In the genomic region with DNA sequence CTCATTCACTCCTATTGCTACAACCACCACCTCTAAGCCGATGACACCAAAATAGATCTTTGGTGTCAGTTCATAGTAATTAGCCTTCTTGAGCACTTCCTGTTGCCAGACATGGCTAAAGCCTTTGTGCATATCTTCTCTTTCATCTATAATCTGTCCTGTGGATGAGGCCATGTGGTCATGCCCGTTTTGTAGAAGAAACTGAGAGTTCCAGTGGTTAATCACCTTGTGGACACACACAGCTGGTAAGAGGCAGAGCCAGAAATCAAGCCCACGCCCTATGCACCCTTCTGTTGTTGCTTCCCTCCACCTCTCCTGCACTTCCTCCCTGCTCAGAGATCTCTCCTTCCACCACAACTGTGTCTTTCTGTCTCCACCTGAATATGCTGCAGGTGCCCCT, we compare ENCODE assay signal across 22 cellular contexts.
"Had no signal": no experiment of that assay in that cellular context is flagged by ENCODE, and none has a peak within 500 bp of the region (broad histone marks: within the 10 kb centered on the region; RNA-seq: fewer than 3 reads in every experiment).

No MANE protein-coding gene starts in this region.

- H3K4me1 ChIP-seq: esophagus squamous epithelium, gastroesophageal sphincter, psoas muscle, right lobe of liver, suprapubic skin, thyroid gland, uterus had no signal

- ATAC-seq: gastroesophageal sphincter; left colon; left ventricle myocardium superior; psoas muscle; right lobe of liver; stimulated activated effector memory CD8-positive, alpha-beta T cell treated with anti-CD3 and anti-CD28 coated beads, Interleukin-12 subunit alpha, Interleukin-12 subunit beta, amount 100 ng/mL, for 72 hours; stimulated activated naive CD8-positive, alpha-beta T cell treated with anti-CD3 and anti-CD28 coated beads, Interleukin-15, Interleukin-2, amounts not matched to agents 100 U/mL and 50 U/mL, for 24 hours had no signal

- H3K27me3 ChIP-seq: neutrophil, right lobe of liver, thyroid gland, uterus had no signal

- H3K9me3 ChIP-seq: esophagus squamous epithelium, neutrophil, psoas muscle, right lobe of liver, thyroid gland, uterus had no signal

- H3K27ac ChIP-seq: esophagus squamous epithelium, gastroesophageal sphincter, neutrophil, psoas muscle, right lobe of liver, suprapubic skin, thyroid gland, uterus had no signal

- H3K4me3 ChIP-seq: esophagus squamous epithelium, gastroesophageal sphincter, lung, psoas muscle, right lobe of liver, suprapubic skin, thyroid gland, uterus had no signal

- H3K27ac Mint-ChIP-seq: naive B cell; nephron; stimulated activated effector memory CD8-positive, alpha-beta T cell treated with anti-CD3 and anti-CD28 coated beads, Interleukin-12 subunit alpha, Interleukin-12 subunit beta, amount 100 ng/mL, for 72 hours; type B pancreatic cell had no signal

- H3K4me1 Mint-ChIP-seq: naive B cell; nephron; stimulated activated effector memory CD8-positive, alpha-beta T cell treated with anti-CD3 and anti-CD28 coated beads, Interleukin-12 subunit alpha, Interleukin-12 subunit beta, amount 100 ng/mL, for 72 hours had no signal

- H3K4me3 Mint-ChIP-seq: naive B cell; nephron; stimulated activated effector memory CD8-positive, alpha-beta T cell treated with anti-CD3 and anti-CD28 coated beads, Interleukin-12 subunit alpha, Interleukin-12 subunit beta, amount 100 ng/mL, for 72 hours; type B pancreatic cell had no signal

- H3K36me3 Mint-ChIP-seq: naive B cell; stimulated activated effector memory CD8-positive, alpha-beta T cell treated with anti-CD3 and anti-CD28 coated beads, Interleukin-12 subunit alpha, Interleukin-12 subunit beta, amount 100 ng/mL, for 72 hours; type B pancreatic cell had no signal

- DNase-seq: dermis blood vessel endothelial cell; esophagus squamous epithelium; foreskin fibroblast; left colon; left ventricle myocardium superior; mesendoderm; naive B cell; psoas muscle; retina; right lobe of liver; stimulated activated CD4-positive, alpha-beta T cell treated with anti-CD3 and anti-CD28 coated beads, Interleukin-4, amount 100 ng/mL, for 1 hour; stimulated activated CD8-positive, alpha-beta memory T cell treated with anti-CD3 and anti-CD28 coated beads, Interleukin-4, amount 100 ng/mL, for 48 hours; stimulated activated naive CD8-positive, alpha-beta T cell treated with anti-CD3 and anti-CD28 coated beads, Interleukin-15, Interleukin-2, amounts not matched to agents 100 U/mL and 50 U/mL, for 24 hours; thyroid gland; uterus had no signal

- H3K36me3 ChIP-seq: esophagus squamous epithelium, gastroesophageal sphincter, neutrophil, right lobe of liver, suprapubic skin, thyroid gland, uterus had no signal

- H3K9me3 Mint-ChIP-seq: type B pancreatic cell had no signal
